ENCODE assay signal across 15 cellular contexts in genomic region chr15:61951949-61952348, GRCh38.
DNase-seq lines count a peak whose midpoint lies in the region; ATAC-seq and TF ChIP-seq lines count a peak whose summit lies in the region.
"Had no signal": no experiment of that assay in that cellular context is flagged by ENCODE, and none has a peak within 500 bp of the region (broad histone marks: within the 10 kb centered on the region; RNA-seq: fewer than 3 reads in every experiment).

No MANE protein-coding gene starts in this region.

- H3K4me1 ChIP-seq in body of pancreas, result peaks cover 7% of the 10 kb centered on the region
- H3K4me1 ChIP-seq in mesenchymal stem cell (ENCODE audit: control insufficient read depth, insufficient read depth, low read depth, low read length), result no peaks in the 10 kb centered on the region
- H3K4me1 ChIP-seq: vagina had no signal

- H3K27me3 ChIP-seq in body of pancreas, result no peaks in the 10 kb centered on the region
- no peaks in the 10 kb centered on the region for H3K27me3 ChIP-seq in mesenchymal stem cell (ENCODE audit: control insufficient read depth in 1 of 2, insufficient read depth in 1 of 2, low read length in 2 of 2)
- H3K27me3 ChIP-seq: pancreas, vagina had no signal

- no peak overlapping the region for H3K27ac Mint-ChIP-seq in stimulated activated naive CD8-positive, alpha-beta T cell treated with anti-CD3 and anti-CD28 coated beads, Interleukin-15, amount 100 ng/mL, for 72 hours
- H3K27ac Mint-ChIP-seq: stimulated activated naive CD8-positive, alpha-beta T cell treated with anti-CD3 and anti-CD28 coated beads, Interleukin-15, Interleukin-2, amounts not matched to agents 100 ng/mL and 50 ng/mL, for 24 hours had no signal

- H2BK120ac ChIP-seq in mesenchymal stem cell (ENCODE audit: low read depth, low read length), result no peak overlapping the region

- peaks cover 0 to 9% of the 10 kb centered on the region in 2 donors for H3K36me3 ChIP-seq in body of pancreas (replicated peaks in 1 of 2; ENCODE audit: insufficient read depth in 1 of 2, low read depth in 2 of 2)
- peaks cover 3 to 76% of the 10 kb centered on the region in 2 experiments for H3K36me3 ChIP-seq in mesenchymal stem cell (ENCODE audit: control insufficient read depth in 1 of 2, insufficient read depth in 2 of 2, low read depth in 1 of 2, low read length in 2 of 2)

- H3K4ac ChIP-seq in mesenchymal stem cell (ENCODE audit: low read depth in 1 of 2, low read length in 2 of 2), result no peak overlapping the region

- no peak overlapping the region for H4K91ac ChIP-seq in mesenchymal stem cell (ENCODE audit: low read length)

- 62% methylated on average over 2 of the region's 2 CpGs for WGBS in body of pancreas, 2 donors
- no CpG with 5 or more reads among the region's 2 CpGs for WGBS in mesenchymal stem cell

- H2BK15ac ChIP-seq in mesenchymal stem cell (ENCODE audit: low read depth, poor library complexity, severe bottlenecking), result no peak overlapping the region

- H3K14ac ChIP-seq in mesenchymal stem cell (ENCODE audit: low read length in 2 of 2), result no peak overlapping the region

- H3K79me1 ChIP-seq in mesenchymal stem cell (replicated peaks; ENCODE audit: low read length, poor library complexity, severe bottlenecking), result peaks cover 1% of the 10 kb centered on the region

- no peak overlapping the region for H2AFZ ChIP-seq in mesenchymal stem cell (ENCODE audit: low read depth, low read length)

- H3K23ac ChIP-seq in mesenchymal stem cell (ENCODE audit: low read length in 2 of 2), result no peak overlapping the region

- H3K4me2 ChIP-seq in mesenchymal stem cell (ENCODE audit: low read length, poor library complexity, severe bottlenecking), result no peak overlapping the region

- TF ChIP-seq POLR2A in body of pancreas (IDR thresholded peaks at IDR 0.05), result no peak

- intact Hi-C loops in body of pancreas (cut with DNase I), result no loop called here

- ATAC-seq in body of pancreas (no peak), GM21526 (IDR thresholded peaks at IDR 0.05; ENCODE audit: low FRiP score, unreplicated experiment) (no peak)
- no peak for ATAC-seq in stimulated activated naive CD8-positive, alpha-beta T cell treated with anti-CD3 and anti-CD28 coated beads, Interleukin-15, amount 100 ng/mL, for 72 hours

- H3K18ac ChIP-seq in mesenchymal stem cell (ENCODE audit: low read depth in 1 of 2, low read length in 2 of 2), result no peak overlapping the region

- TF ChIP-seq CTCF in AG10803 (conservative IDR thresholded peaks at IDR 0.05; ENCODE audit: low read length) (no peak), LNCaP clone FGC (IDR thresholded peaks at IDR 0.05; ENCODE audit: control insufficient read depth, extremely low read depth, insufficient read depth) (no peak), body of pancreas (IDR thresholded peaks at IDR 0.05) (no peak)

- no peaks in the 10 kb centered on the region for H3K4me1 Mint-ChIP-seq in stimulated activated naive CD8-positive, alpha-beta T cell treated with anti-CD3 and anti-CD28 coated beads, Interleukin-15, amount 100 ng/mL, for 72 hours

- H2AK5ac ChIP-seq in mesenchymal stem cell (ENCODE audit: low read length, severe bottlenecking), result no peak overlapping the region

- H3K4me3 Mint-ChIP-seq in stimulated activated naive CD8-positive, alpha-beta T cell treated with anti-CD3 and anti-CD28 coated beads, Interleukin-15, amount 100 ng/mL, for 72 hours, result no peak overlapping the region
- H3K4me3 Mint-ChIP-seq: stimulated activated naive CD8-positive, alpha-beta T cell treated with anti-CD3 and anti-CD28 coated beads, Interleukin-15, Interleukin-2, amounts not matched to agents 100 ng/mL and 50 ng/mL, for 24 hours had no signal

- H2BK5ac ChIP-seq in mesenchymal stem cell (ENCODE audit: low read depth, low read length, poor library complexity, severe bottlenecking), result no peak overlapping the region

- H3K9me3 Mint-ChIP-seq in stimulated activated naive CD8-positive, alpha-beta T cell treated with anti-CD3 and anti-CD28 coated beads, Interleukin-15, amount 100 ng/mL, for 72 hours, result peaks cover 4 to 7% of the 10 kb centered on the region in 2 donors
- H3K9me3 Mint-ChIP-seq: stimulated activated naive CD8-positive, alpha-beta T cell treated with anti-CD3 and anti-CD28 coated beads, Interleukin-15, Interleukin-2, amounts not matched to agents 100 ng/mL and 50 ng/mL, for 24 hours had no signal

- H3K27ac ChIP-seq in body of pancreas (no peak overlapping the region), mesenchymal stem cell (ENCODE audit: low read length, poor library complexity, severe bottlenecking) (no peak overlapping the region)
- H3K27ac ChIP-seq: pancreas, vagina had no signal

- no peak overlapping the region for H4K8ac ChIP-seq in mesenchymal stem cell (ENCODE audit: low read length)

- no peaks in the 10 kb centered on the region for H3K27me3 Mint-ChIP-seq in stimulated activated naive CD8-positive, alpha-beta T cell treated with anti-CD3 and anti-CD28 coated beads, Interleukin-15, amount 100 ng/mL, for 72 hours
- H3K27me3 Mint-ChIP-seq: stimulated activated naive CD8-positive, alpha-beta T cell treated with anti-CD3 and anti-CD28 coated beads, Interleukin-15, Interleukin-2, amounts not matched to agents 100 ng/mL and 50 ng/mL, for 24 hours had no signal

- H3K4me3 ChIP-seq in AG10803 (ENCODE audit: low read length), result no peak overlapping the region
- no peak overlapping the region for H3K4me3 ChIP-seq in LNCaP clone FGC (ENCODE audit: low read depth, low read length)
- H3K4me3 ChIP-seq in body of pancreas, result no peak overlapping the region
- no peak overlapping the region for H3K4me3 ChIP-seq in mesenchymal stem cell (ENCODE audit: insufficient read depth in 1 of 2, low read depth in 1 of 2, low read length in 2 of 2)
- H3K4me3 ChIP-seq: pancreas, vagina had no signal

- H3K9ac ChIP-seq in mesenchymal stem cell (ENCODE audit: low read length), result no peak overlapping the region

- no peaks in the 10 kb centered on the region for H3K9me3 ChIP-seq in body of pancreas
- H3K9me3 ChIP-seq in mesenchymal stem cell (ENCODE audit: control insufficient read depth, low read length), result no peaks in the 10 kb centered on the region
- H3K9me3 ChIP-seq: pancreas, vagina had no signal

- peak; percentile 2 for DNase-seq in AG10803 (ENCODE audit: low read depth)
- DNase-seq in LNCaP clone FGC (ENCODE audit: low read depth), result peak; percentile 59
- DNase-seq in body of pancreas, result peak in 3 of 4 donors; percentile 16 to 47 (median 22)
- DNase-seq in mesenchymal stem cell, result peak; percentile 7
- no peak for DNase-seq in DMS153 (lab: John Stamatoyannopoulos, UW)
- no peak for DNase-seq in stimulated activated naive CD8-positive, alpha-beta T cell treated with anti-CD3 and anti-CD28 coated beads, Interleukin-15, amount 100 ng/mL, for 72 hours
- DNase-seq in glomerular visceral epithelial cell (ENCODE audit: extremely low spot score), result no peak
- DNase-seq: activated CD4-positive, alpha-beta T cell treated with anti-CD3 and anti-CD28 coated beads, Interleukin-2, amount 50 U/mL, for 48 hours; activated T-cell treated with anti-CD3 and anti-CD28 coated beads, Interleukin-2, amount 50 U/mL, for 48 hours; kidney glomerular epithelial cell; NCI-H345; pancreas had no signal

- H2BK12ac ChIP-seq in mesenchymal stem cell (ENCODE audit: low read length in 2 of 2), result no peak overlapping the region

Comparison
In these comparisons a context has a peak if more than half of its experiments do, and no peak if none do; other contexts are left out.
1. DNase-seq: peak in AG10803 (single experiment), LNCaP clone FGC (single experiment), body of pancreas (3 of 4) and mesenchymal stem cell (single experiment); none in DMS153 (single experiment), stimulated activated naive CD8-positive, alpha-beta T cell treated with anti-CD3 and anti-CD28 coated beads, Interleukin-15, amount 100 ng/mL, for 72 hours (0 of 2) and glomerular visceral epithelial cell (single experiment).